ENCODE assay signal across 9 cellular contexts in genomic region chr5:132410451-132411381, GRCh38. TPM values are rescaled to one million over a fixed set of nuclear protein-coding genes. Genes with fewer than 3 reads are reported as not detected.
DNase-seq lines count a peak whose midpoint lies in the region; ATAC-seq, FAIRE-seq and TF ChIP-seq lines count a peak whose summit lies in the region.
"Had no signal": no experiment of that assay in that cellular context is flagged by ENCODE, and none has a peak within 500 bp of the region (broad histone marks: within the 10 kb centered on the region; RNA-seq: fewer than 3 reads in every experiment).

No MANE protein-coding gene starts in this region.

- DNase-seq in AG09319 (ENCODE audit: extremely low read depth, low read depth) = peak; percentile 61
- peak; percentile 65 for DNase-seq in NCI-H226
- peak; percentile 90 for DNase-seq in activated CD4-positive, alpha-beta T cell treated with anti-CD3 and anti-CD28 coated beads for 48 hours
- DNase-seq in colonic mucosa = peak; percentile 84
- peak; percentile 60 for DNase-seq in HepG2 (ENCODE audit: low spot score)
- peak; percentile 84 for DNase-seq in stimulated activated CD4-positive, alpha-beta T cell treated with anti-CD3 and anti-CD28 coated beads, Interleukin-4, amount 100 ng/mL, for 4 hours

- H3K27me3 ChIP-seq in colonic mucosa = no peaks in the 10 kb centered on the region
- no peaks in the 10 kb centered on the region; a peak in 1 of 5 replicates for H3K27me3 ChIP-seq in HepG2 (ENCODE audit: control insufficient read depth in 1 of 2, insufficient read depth in 2 of 2, low read length in 2 of 2)

- 4% methylated on average over 5 of the region's 92 CpGs for WGBS in HepG2 (ENCODE audit: low lambda C conversion rate)

- FAIRE-seq in HepG2 (lab: Jason Lieb, UNC) = no peak
- FAIRE-seq: colon had no signal

- H3K4me2 ChIP-seq in HepG2 (ENCODE audit: low read depth, low read length) = peak overlapping the region; percentile 94

- H3K27ac ChIP-seq in colonic mucosa (peak overlapping the region; percentile 100), HepG2 (ENCODE audit: extremely low read length, insufficient read depth, low read length) (peak overlapping the region; percentile 88)

- no peaks in the 10 kb centered on the region for H4K20me1 ChIP-seq in HepG2 (ENCODE audit: insufficient read depth, low read length)

- H3K4me3 ChIP-seq in colonic mucosa (peak overlapping the region; percentile 70), HepG2 (replicated peaks in 1 of 3; ENCODE audit: insufficient read depth in 1 of 3, low read depth in 2 of 3, low read length in 3 of 3) (peak overlapping the region; percentile 63 to 81 (median 74))

- no peaks in the 10 kb centered on the region for H3K36me3 ChIP-seq in colonic mucosa
- H3K36me3 ChIP-seq in HepG2 (replicated peaks in 1 of 2; ENCODE audit: control insufficient read depth in 1 of 2, insufficient read depth in 2 of 2, low read length in 2 of 2) = no peaks in the 10 kb centered on the region

- TF ChIP-seq CTCF in AG09319 (IDR thresholded peaks at IDR 0.05; ENCODE audit: low read depth, low read length) (peak; percentile 43), colonic mucosa (IDR thresholded peaks at IDR 0.05) (peak; percentile 48), HepG2 (CRISPR knock-in tag; IDR thresholded peaks at IDR 0.05) (peak; percentile 80)

- TF ChIP-seq RAD21 in HepG2 (CRISPR knock-in tag; IDR thresholded peaks at IDR 0.05) = peak; percentile 91

- H3K9me3 ChIP-seq in colonic mucosa (no peaks in the 10 kb centered on the region), HepG2 (ENCODE audit: low read length) (no peaks in the 10 kb centered on the region)

- H3K4me1 ChIP-seq in colonic mucosa = peaks cover 16% of the 10 kb centered on the region
- H3K4me1 ChIP-seq in HepG2 (ENCODE audit: insufficient read depth, low read length) = peaks cover 67% of the 10 kb centered on the region

- ATAC-seq in GM18861 (IDR thresholded peaks at IDR 0.05; ENCODE audit: unreplicated experiment) (peak; percentile 54), HG03064 (IDR thresholded peaks at IDR 0.05; ENCODE audit: low read depth, unreplicated experiment) (peak; percentile 47), HepG2 (peak; percentile 93)

- TF ChIP-seq EP300 in HepG2 (IDR thresholded peaks at IDR 0.05; ENCODE audit: low read depth in 2 of 2, low read length in 2 of 2) (peak in 1 of 2 experiments; percentile 24; a peak in 1 of 4 replicates), HepG2 (CRISPR knock-in tag; IDR thresholded peaks at IDR 0.05; ENCODE audit: borderline replicate concordance) (no peak)

- in situ Hi-C loops in HepG2 (cut with HindIII; ENCODE audit: extremely low pct_ligation_motif_present, low pct_unique_long_range_greater_than_20kb) = no loop called here

- H3K79me2 ChIP-seq in HepG2 (ENCODE audit: insufficient read depth, low read length) = no peaks in the 10 kb centered on the region

- peak; percentile 70 to 77 for TF ChIP-seq POLR2A in HepG2 (IDR thresholded peaks at IDR 0.05; ENCODE audit: insufficient read depth in 1 of 2, low read depth in 2 of 2, low read length in 2 of 2)

- intact Hi-C loops in colonic mucosa (cut with DNase I) = no loop called here
- intact Hi-C loops in HepG2 (cut with micrococcal nuclease; ENCODE audit: unreplicated experiment) = loop anchor here (2.0 kb wide), 1 partner anchor 24 kb away; no protein-coding TSS in a partner anchor

- peak overlapping the region; percentile 97 to 98 for H3K9ac ChIP-seq in colonic mucosa (ENCODE audit: low read depth in 2 of 2, low read length in 2 of 2)
- H3K9ac ChIP-seq in HepG2 (ENCODE audit: insufficient read depth, low read depth, low read length) = peak overlapping the region; percentile 77

- CTCF ChIA-PET in HepG2 (lab: Yijun Ruan, JAX; ENCODE audit: low intra/inter-chr PET ratio, low total read pairs) = interaction anchor here (2.5 kb wide), 1 partner anchor 25 kb away, joined by 25 read pairs; no protein-coding TSS in a partner anchor

- H2AFZ ChIP-seq in HepG2 (ENCODE audit: low read length) = peak overlapping the region; percentile 82

- POLR2A ChIA-PET in HepG2 (lab: Yijun Ruan, JAX) = interaction anchor here (0.6 to 2.8 kb wide), 16 partner anchors 10 to 117 kb away, joined by 3 to 31 read pairs (median 4); partner anchors contain the start of genes IRF1, SLC22A4 and SLC22A5

- TSS peak; percentile 52 for BruUV-seq in HepG2 (replicated peaks; lab: Mats Ljungman, UMichigan)

TF ChIP-seq in HepG2, 621 proteins besides CTCF, POLR2A, EP300 and RAD21 (continues in another document):
- TF ChIP-seq KAT7 (CRISPR knock-in tag; IDR thresholded peaks at IDR 0.05; ENCODE audit: borderline replicate concordance) (0 out of 2 replicates have a peak, but pooled peaks have one; percentile 24), TEAD3 (CRISPR knock-in tag; optimal IDR thresholded peaks at IDR 0.05; ENCODE audit: borderline replicate concordance) (no peak), ZNF724P (CRISPR knock-in tag; IDR thresholded peaks at IDR 0.05; ENCODE audit: borderline replicate concordance) (no peak), HMGA1 (CRISPR knock-in tag; conservative IDR thresholded peaks at IDR 0.05) (no peak), ZNF543 (CRISPR knock-in tag; IDR thresholded peaks at IDR 0.05) (peak; percentile 84; the same call in 1 of the 2 replicates), KLF11 (CRISPR knock-in tag; IDR thresholded peaks at IDR 0.05) (no peak), MAFG (CRISPR knock-in tag; IDR thresholded peaks at IDR 0.05) (no peak), KLF13 (CRISPR knock-in tag; IDR thresholded peaks at IDR 0.05) (no peak), SYNCRIP (IDR thresholded peaks at IDR 0.05; ENCODE audit: insufficient read depth, low read depth, low read length) (no peak), HMGXB4 (CRISPR knock-in tag; IDR thresholded peaks at IDR 0.05; ENCODE audit: borderline replicate concordance in 1 of 2, low read depth in 1 of 2) (peak; percentile 90 to 98), IRF1 (CRISPR knock-in tag; IDR thresholded peaks at IDR 0.05; ENCODE audit: low read depth) (peak; percentile 98), RXRA (CRISPR knock-in tag; IDR thresholded peaks at IDR 0.05) (peak; percentile 82)
- TF ChIP-seq, protein P1, sequence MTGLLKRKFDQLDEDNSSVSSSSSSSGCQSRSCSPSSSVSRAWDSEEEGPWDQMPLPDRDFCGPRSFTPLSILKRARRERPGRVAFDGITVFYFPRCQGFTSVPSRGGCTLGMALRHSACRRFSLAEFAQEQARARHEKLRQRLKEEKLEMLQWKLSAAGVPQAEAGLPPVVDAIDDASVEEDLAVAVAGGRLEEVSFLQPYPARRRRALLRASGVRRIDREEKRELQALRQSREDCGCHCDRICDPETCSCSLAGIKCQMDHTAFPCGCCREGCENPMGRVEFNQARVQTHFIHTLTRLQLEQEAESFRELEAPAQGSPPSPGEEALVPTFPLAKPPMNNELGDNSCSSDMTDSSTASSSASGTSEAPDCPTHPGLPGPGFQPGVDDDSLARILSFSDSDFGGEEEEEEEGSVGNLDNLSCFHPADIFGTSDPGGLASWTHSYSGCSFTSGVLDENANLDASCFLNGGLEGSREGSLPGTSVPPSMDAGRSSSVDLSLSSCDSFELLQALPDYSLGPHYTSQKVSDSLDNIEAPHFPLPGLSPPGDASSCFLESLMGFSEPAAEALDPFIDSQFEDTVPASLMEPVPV (CRISPR knock-in tag; IDR thresholded peaks at IDR 0.05) = no peak

RNA-seq across cellular contexts. Expression of gene SLC22A5, which starts 41.2 kb away (rescaled TPM):
- total RNA-seq in colonic mucosa (10 to 100 TPM; 26.0 to 38.6 TPM), HepG2 (2016; rRNA removed; fragmentation: Illumina TruSeq; extraction: Trizol) (4.0 and 7.1 TPM in 2 replicates)
- 1.7 and 1.8 TPM in 2 replicates for total RNA-seq in HepG2 (2016; cell fraction: cytosol; rRNA removed; fragmentation: Illumina TruSeq; extraction: Trizol; ENCODE audit: low read depth)
- 2.8 and 7.3 TPM in 2 replicates for total RNA-seq in HepG2 (2016; cell fraction: insoluble cytoplasmic fraction; rRNA removed; fragmentation: Illumina TruSeq; extraction: Trizol)
- total RNA-seq in HepG2 (2016; cell fraction: membrane; rRNA removed; fragmentation: Illumina TruSeq; extraction: Trizol) = 4.9 and 5.0 TPM in 2 replicates
- 9.2 and 10.1 TPM in 2 replicates for total RNA-seq in HepG2 (2016; cell fraction: nucleus; rRNA removed; fragmentation: Illumina TruSeq; extraction: Trizol)
- polyA plus RNA-seq in HepG2 (2011; rRNA removed) = 15.1 and 17.1 TPM in 2 replicates
- polyA plus RNA-seq in HepG2 (2011; cell fraction: cytosol; rRNA removed) = 9.8 and 10.8 TPM in 2 replicates
- polyA plus RNA-seq in HepG2 (2011; cell fraction: nucleus; rRNA removed) = 31.0 and 32.0 TPM in 2 replicates
- polyA plus RNA-seq in HepG2 (2012) = 4.3 and 4.5 TPM in 2 replicates
- 1.2 and 1.3 TPM in 2 replicates for polyA plus RNA-seq in HepG2 (2016; cell fraction: cytosol; fragmentation: Illumina TruSeq; extraction: Trizol; ENCODE audit: low read depth)
- polyA plus RNA-seq in HepG2 (2016; cell fraction: insoluble cytoplasmic fraction; fragmentation: Illumina TruSeq; extraction: Trizol; ENCODE audit: low read depth) = 3.2 and 3.9 TPM in 2 replicates
- polyA plus RNA-seq in HepG2 (2016; cell fraction: membrane; fragmentation: Illumina TruSeq; extraction: Trizol; ENCODE audit: low read depth) = 2.6 TPM in 2 replicates
- polyA plus RNA-seq in HepG2 (2016; cell fraction: nucleus; fragmentation: Illumina TruSeq; extraction: Trizol; ENCODE audit: insufficient read depth, low read depth) = 16.4 and 21.5 TPM in 2 replicates
- polyA minus RNA-seq in HepG2 (2011; rRNA and poly(A)+ RNA removed; ENCODE audit: low replicate concordance) = 40.2 and 159 TPM in 2 replicates
- polyA minus RNA-seq in HepG2 (2011; cell fraction: cytosol; rRNA and poly(A)+ RNA removed) = 4.4 and 5.1 TPM in 2 replicates
- polyA minus RNA-seq in HepG2 (2011; cell fraction: nucleus; rRNA and poly(A)+ RNA removed) = 10.6 and 10.7 TPM in 2 replicates

Comparison
In these comparisons a context has a peak if more than half of its experiments do, and no peak if none do; other contexts are left out.
1. Peak in every context shown above with its lines: DNase-seq, ATAC-seq, H3K4me3 ChIP-seq and H3K27ac ChIP-seq.